9 cellular contexts compared by ENCODE assay signal in the genomic region with DNA sequence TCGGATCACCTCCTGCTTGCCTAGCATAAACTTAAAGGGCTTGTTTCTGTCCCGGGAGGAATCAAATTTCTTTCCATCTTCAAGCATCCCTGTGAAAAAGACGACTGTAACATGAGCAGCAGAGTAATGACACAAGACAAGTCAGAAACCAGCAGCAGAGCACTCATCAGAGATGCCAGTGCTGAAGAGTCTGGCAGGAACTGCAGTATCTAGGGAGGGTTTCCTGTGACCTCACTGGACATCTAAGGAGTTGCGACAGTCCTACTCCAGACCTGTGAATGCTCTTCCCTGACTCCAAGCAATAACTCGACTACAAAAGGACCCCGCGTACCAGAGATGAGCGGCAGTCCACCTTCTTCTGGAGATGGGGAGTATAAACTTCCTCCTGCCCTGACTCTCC. TPM values are rescaled to one million over a fixed set of nuclear protein-coding genes. Genes with fewer than 3 reads are reported as not detected.
DNase-seq lines count a peak whose midpoint lies in the region; ATAC-seq, FAIRE-seq and TF ChIP-seq lines count a peak whose summit lies in the region.
"Had no signal": no experiment of that assay in that cellular context is flagged by ENCODE, and none has a peak within 500 bp of the region (broad histone marks: within the 10 kb centered on the region; RNA-seq: fewer than 3 reads in every experiment).

No MANE protein-coding gene starts in this region.

- peaks cover 45% of the 10 kb centered on the region for H3K4me1 Mint-ChIP-seq in GM23338
- H3K4me1 Mint-ChIP-seq in activated CD8-positive, alpha-beta T cell treated with anti-CD3 and anti-CD28 coated beads, Interleukin-2, amount 10 ng/mL, durations not matched to agents 7 days and 5 days (ENCODE audit: low read depth), result peaks cover 88% of the 10 kb centered on the region

- H3F3A ChIP-seq in GM23338 (replicated peaks; ENCODE audit: low read depth), result no peaks in the 10 kb centered on the region

- H4K20me1 ChIP-seq in GM23338 (replicated peaks; ENCODE audit: insufficient read depth), result peaks cover 81% of the 10 kb centered on the region

- H3K4me3 ChIP-seq in A549 (no peak overlapping the region), GM23338 (no peak overlapping the region)

- no peak overlapping the region for H2AFZ ChIP-seq in GM23338

- POLR2A ChIA-PET in A549 (lab: Yijun Ruan, JAX), result no interaction called here
- POLR2A ChIA-PET in activated CD8-positive, alpha-beta T cell treated with anti-CD3 and anti-CD28 coated beads, Interleukin-2, amount 10 ng/mL, durations not matched to agents 7 days and 5 days (lab: Charles Lee), result no interaction called here

- FAIRE-seq in A549 (lab: Jason Lieb, UNC), result no peak

- no peaks in the 10 kb centered on the region for H3K9me2 ChIP-seq in GM23338 (ENCODE audit: insufficient read depth)

- no peak for TF ChIP-seq RAD21 in A549 (conservative IDR thresholded peaks at IDR 0.05 in 1 of 2, IDR thresholded peaks at IDR 0.05 in 1 of 2)

- peaks cover 10% of the 10 kb centered on the region for H3K36me3 ChIP-seq in GM23338 (ENCODE audit: insufficient read depth)

- DNase-seq in A549 (ENCODE audit: low read depth in 1 of 2, low spot score in 1 of 2) (no peak), GM23338 (ENCODE audit: low spot score) (no peak), iris pigment epithelial cell (ENCODE audit: low read depth) (peak; percentile 87), foreskin melanocyte (no peak), NCI-H345 (lab: John Stamatoyannopoulos, UW) (no peak), COLO668 (lab: John Stamatoyannopoulos, UW; ENCODE audit: unreplicated experiment) (no peak)
- DNase-seq in activated CD8-positive, alpha-beta T cell treated with anti-CD3 and anti-CD28 coated beads, Interleukin-2, amount 10 ng/mL, durations not matched to agents 7 days and 5 days, result no peak

- no peak overlapping the region for H3K27ac Mint-ChIP-seq in GM23338
- H3K27ac Mint-ChIP-seq in activated CD8-positive, alpha-beta T cell treated with anti-CD3 and anti-CD28 coated beads, Interleukin-2, amount 10 ng/mL, durations not matched to agents 7 days and 5 days, result peak overlapping the region; percentile 37

- TF ChIP-seq CTCF in A549 (IDR thresholded peaks at IDR 0.05), result no peak
- TF ChIP-seq CTCF in GM23338 (conservative IDR thresholded peaks at IDR 0.05; ENCODE audit: low read depth in 2 of 2), result no peak

- H3K4me3 Mint-ChIP-seq in GM23338, result no peak overlapping the region
- no peak overlapping the region for H3K4me3 Mint-ChIP-seq in activated CD8-positive, alpha-beta T cell treated with anti-CD3 and anti-CD28 coated beads, Interleukin-2, amount 10 ng/mL, durations not matched to agents 7 days and 5 days

- TF ChIP-seq EP300 in A549 (IDR thresholded peaks at IDR 0.05), result no peak

- H3K4me2 ChIP-seq in A549, result no peak overlapping the region
- no peak overlapping the region for H3K4me2 ChIP-seq in GM23338

- TF ChIP-seq POLR2A in A549 (IDR thresholded peaks at IDR 0.05; ENCODE audit: low read length), result no peak

- CTCF ChIA-PET in A549 (lab: Yijun Ruan, JAX), result interaction anchor here (1.1 kb wide), 1 partner anchor 15 kb away, joined by 3 read pairs; no protein-coding TSS in a partner anchor
- CTCF ChIA-PET in activated CD8-positive, alpha-beta T cell treated with anti-CD3 and anti-CD28 coated beads, Interleukin-2, amount 10 ng/mL, durations not matched to agents 7 days and 5 days (lab: Charles Lee), result interaction anchor here (1.0 to 1.3 kb wide), 2 partner anchors 17 to 18 kb away, joined by 3 read pairs; no protein-coding TSS in a partner anchor

- H3K9me3 ChIP-seq in A549, result no peaks in the 10 kb centered on the region

- H3K9me3 Mint-ChIP-seq in GM23338, result no peaks in the 10 kb centered on the region
- no peaks in the 10 kb centered on the region for H3K9me3 Mint-ChIP-seq in activated CD8-positive, alpha-beta T cell treated with anti-CD3 and anti-CD28 coated beads, Interleukin-2, amount 10 ng/mL, durations not matched to agents 7 days and 5 days (ENCODE audit: insufficient read depth)

- H3K27ac ChIP-seq in A549 (no peak overlapping the region), GM23338 (ENCODE audit: low read depth) (no peak overlapping the region)

- ATAC-seq in A549 (peak; percentile 32 to 54; a peak in 3 of 6 replicates), GM23338 (peak; percentile 32), GM21529 (IDR thresholded peaks at IDR 0.05; ENCODE audit: unreplicated experiment) (no peak)
- ATAC-seq in activated CD8-positive, alpha-beta T cell treated with anti-CD3 and anti-CD28 coated beads, Interleukin-2, amount 10 ng/mL, durations not matched to agents 7 days and 5 days, result no peak
- ATAC-seq: HCT116 had no signal

- peaks cover 76% of the 10 kb centered on the region for H3K79me2 ChIP-seq in GM23338 (replicated peaks; ENCODE audit: insufficient read depth)

- H3K27me3 Mint-ChIP-seq in GM23338 (ENCODE audit: insufficient read depth, low read depth, poor library complexity), result no peaks in the 10 kb centered on the region
- no peaks in the 10 kb centered on the region for H3K27me3 Mint-ChIP-seq in activated CD8-positive, alpha-beta T cell treated with anti-CD3 and anti-CD28 coated beads, Interleukin-2, amount 10 ng/mL, durations not matched to agents 7 days and 5 days (ENCODE audit: low read depth)

- WGBS in A549 (ENCODE audit: missing lambda C conversion rate), result 83% methylated on average over 8 of the region's 8 CpGs

- no peaks in the 10 kb centered on the region for H3K27me3 ChIP-seq in GM23338 (ENCODE audit: insufficient read depth)

- H3K4me1 ChIP-seq in A549 (peaks cover 16% of the 10 kb centered on the region; the same call in 2 of the 3 replicates), GM23338 (ENCODE audit: insufficient read depth) (peaks cover 14% of the 10 kb centered on the region; the same call in 1 of the 2 replicates)

- peaks cover 24% of the 10 kb centered on the region for H3K36me3 Mint-ChIP-seq in GM23338 (ENCODE audit: low read depth)
- peaks cover 79% of the 10 kb centered on the region for H3K36me3 Mint-ChIP-seq in activated CD8-positive, alpha-beta T cell treated with anti-CD3 and anti-CD28 coated beads, Interleukin-2, amount 10 ng/mL, durations not matched to agents 7 days and 5 days (ENCODE audit: low read depth)

TF ChIP-seq in A549, 52 proteins besides CTCF, POLR2A, EP300 and RAD21 (continues in another document):
- TF ChIP-seq, protein P1, sequence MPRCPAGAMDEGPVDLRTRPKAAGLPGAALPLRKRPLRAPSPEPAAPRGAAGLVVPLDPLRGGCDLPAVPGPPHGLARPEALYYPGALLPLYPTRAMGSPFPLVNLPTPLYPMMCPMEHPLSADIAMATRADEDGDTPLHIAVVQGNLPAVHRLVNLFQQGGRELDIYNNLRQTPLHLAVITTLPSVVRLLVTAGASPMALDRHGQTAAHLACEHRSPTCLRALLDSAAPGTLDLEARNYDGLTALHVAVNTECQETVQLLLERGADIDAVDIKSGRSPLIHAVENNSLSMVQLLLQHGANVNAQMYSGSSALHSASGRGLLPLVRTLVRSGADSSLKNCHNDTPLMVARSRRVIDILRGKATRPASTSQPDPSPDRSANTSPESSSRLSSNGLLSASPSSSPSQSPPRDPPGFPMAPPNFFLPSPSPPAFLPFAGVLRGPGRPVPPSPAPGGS (IDR thresholded peaks at IDR 0.05), result no peak

TF ChIP-seq in GM23338, 12 proteins besides CTCF, POLR2A, EP300 and RAD21 (continues in another document):
- TF ChIP-seq EZH2phosphoT487 (IDR thresholded peaks at IDR 0.05; ENCODE audit: unreplicated experiment) (no peak), STAT1 (IDR thresholded peaks at IDR 0.05; ENCODE audit: unreplicated experiment) (no peak), EZH2 (IDR thresholded peaks at IDR 0.05; ENCODE audit: low read depth, unreplicated experiment) (no peak)

RNA-seq across cellular contexts. Expression of a gene that starts 17.3 kb away (rescaled TPM):
- polyA plus RNA-seq in A549 (2011; rRNA removed) (535 and 848 TPM in 2 replicates), A549 (2017; fragmentation: RNase III; extraction: RNeasy Plus Mini Kit Qiagen cat#74134 plus additional on column Dnase treatment) (375 to 385 TPM (median 377 TPM) in 3 replicates), GM23338 (2016; fragmentation: Nextera tagmentation; extraction: Ambion mirVana) (324 and 350 TPM in 2 replicates)
- polyA plus RNA-seq in A549 (2012; cell fraction: cytosol; rRNA removed), result 405 and 481 TPM in 2 replicates
- 108 and 284 TPM in 2 replicates for polyA plus RNA-seq in A549 (2012; cell fraction: nucleus; rRNA removed)
- polyA minus RNA-seq in A549 (2011; rRNA and poly(A)+ RNA removed), result 309 and 380 TPM in 2 replicates
- total RNA-seq in GM23338 (2014; rRNA removed; shearing (Covaris generic)), result 159 and 171 TPM in 2 replicates
- 100 to 1,000 TPM; 288 to 291 TPM for total RNA-seq in activated CD8-positive, alpha-beta T cell treated with anti-CD3 and anti-CD28 coated beads, Interleukin-2, amount 10 ng/mL, durations not matched to agents 7 days and 5 days

RNA-seq across cellular contexts. Expression of a gene that starts 46.6 kb away (rescaled TPM):
- 0.53 and 0.58 TPM in 2 replicates for polyA plus RNA-seq in A549 (2011; rRNA removed)
- polyA plus RNA-seq in A549 (2012; cell fraction: cytosol; rRNA removed), result 0.40 and 0.47 TPM in 2 replicates
- 0.84 and 1.4 TPM in 2 replicates for polyA plus RNA-seq in A549 (2012; cell fraction: nucleus; rRNA removed)
- 0.35 to 0.51 TPM (median 0.39 TPM) in 3 replicates for polyA plus RNA-seq in A549 (2017; fragmentation: RNase III; extraction: RNeasy Plus Mini Kit Qiagen cat#74134 plus additional on column Dnase treatment)
- 0.34 TPM in 1 of 2 replicates, not detected in the other for polyA minus RNA-seq in A549 (2011; rRNA and poly(A)+ RNA removed)
- 4.6 and 5.3 TPM in 2 replicates for total RNA-seq in GM23338 (2014; rRNA removed; shearing (Covaris generic))
- polyA plus RNA-seq in GM23338 (2016; fragmentation: Nextera tagmentation; extraction: Ambion mirVana), result 2.9 and 3.2 TPM in 2 replicates
- 1 to 10 TPM; 1.9 to 2.0 TPM for total RNA-seq in activated CD8-positive, alpha-beta T cell treated with anti-CD3 and anti-CD28 coated beads, Interleukin-2, amount 10 ng/mL, durations not matched to agents 7 days and 5 days

Comparison
In these comparisons a context has a peak if more than half of its experiments do, and no peak if none do; other contexts are left out.
1. ATAC-seq: peak in A549 (2 of 2) and GM23338 (single experiment); none in activated CD8-positive, alpha-beta T cell treated with anti-CD3 and anti-CD28 coated beads, Interleukin-2, amount 10 ng/mL, durations not matched to agents 7 days and 5 days (single experiment) and GM21529 (single experiment).